Comparison of ENCODE assay signal across 8 cellular contexts in genomic region chr3:128993461-128994172, GRCh38. TPM values are rescaled to one million over a fixed set of nuclear protein-coding genes. Genes with fewer than 3 reads are reported as not detected.
DNase-seq lines count a peak whose midpoint lies in the region; ATAC-seq and TF ChIP-seq lines count a peak whose summit lies in the region.

A gene with protein sequence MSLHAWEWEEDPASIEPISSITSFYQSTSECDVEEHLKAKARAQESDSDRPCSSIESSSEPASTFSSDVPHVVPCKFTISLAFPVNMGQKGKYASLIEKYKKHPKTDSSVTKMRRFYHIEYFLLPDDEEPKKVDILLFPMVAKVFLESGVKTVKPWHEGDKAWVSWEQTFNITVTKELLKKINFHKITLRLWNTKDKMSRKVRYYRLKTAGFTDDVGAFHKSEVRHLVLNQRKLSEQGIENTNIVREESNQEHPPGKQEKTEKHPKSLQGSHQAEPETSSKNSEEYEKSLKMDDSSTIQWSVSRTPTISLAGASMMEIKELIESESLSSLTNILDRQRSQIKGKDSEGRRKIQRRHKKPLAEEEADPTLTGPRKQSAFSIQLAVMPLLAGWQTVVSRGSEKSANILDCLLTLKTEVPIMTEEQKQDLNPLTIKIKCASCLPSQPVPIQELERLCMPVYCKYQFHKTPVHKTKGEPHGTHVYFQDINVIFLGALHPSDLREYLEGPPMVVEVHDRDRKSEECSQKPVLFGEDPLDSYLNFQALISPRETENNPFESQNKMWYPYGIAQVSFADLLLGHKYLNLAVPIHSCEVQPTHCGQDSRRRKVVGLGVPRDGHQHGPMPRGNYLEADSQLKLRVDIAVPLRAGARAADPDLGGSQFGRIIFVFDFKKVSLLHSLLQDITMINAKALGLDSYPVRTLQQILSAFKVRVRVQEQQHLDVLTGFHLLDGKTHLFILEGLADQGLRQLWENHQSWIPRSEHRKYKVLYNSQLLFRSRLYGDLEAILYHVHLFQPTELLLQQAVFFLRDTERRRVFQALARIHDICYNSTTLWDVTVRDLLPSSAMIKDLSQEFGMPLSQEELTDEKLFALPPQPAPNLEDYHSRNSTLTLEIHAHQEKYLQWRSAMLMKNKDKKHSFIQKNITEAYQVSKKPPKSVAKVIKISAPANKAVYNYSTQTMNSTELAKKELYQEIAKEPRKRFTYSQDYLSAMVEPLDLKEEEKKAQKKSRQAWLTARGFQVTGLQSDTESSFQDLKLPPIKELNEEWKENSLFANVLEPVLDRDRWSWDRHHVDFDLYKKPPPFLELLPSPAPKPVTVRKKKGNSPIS (minus strand): TSS chr3:128994076. CDS start chr3:128993304, 772 bp downstream.

- TF ChIP-seq CTCF in osteocyte (IDR thresholded peaks at IDR 0.05) = no peak
- TF ChIP-seq CTCF in suprapubic skin (IDR thresholded peaks at IDR 0.05) = no peak

- H3K27me3 ChIP-seq in CD8-positive, alpha-beta memory T cell (ENCODE audit: insufficient read depth, low read length, poor library complexity, severe bottlenecking) = no peaks in the 10 kb centered on the region
- no peaks in the 10 kb centered on the region for H3K27me3 ChIP-seq in suprapubic skin

- TF ChIP-seq POLR2A in suprapubic skin (IDR thresholded peaks at IDR 0.05) = no peak

- H3K36me3 ChIP-seq in CD8-positive, alpha-beta memory T cell (ENCODE audit: insufficient read depth, low read length) = no peaks in the 10 kb centered on the region
- H3K36me3 ChIP-seq in suprapubic skin = no peaks in the 10 kb centered on the region

- H3K27ac ChIP-seq in CD8-positive, alpha-beta memory T cell (ENCODE audit: low read depth, low read length) = no peak within 1 kb of the TSS
- H3K27ac ChIP-seq in suprapubic skin = no peak within 1 kb of the TSS

- WGBS in suprapubic skin = 18% methylated on average over 23 of the region's 57 CpGs

- peak within 1 kb of the TSS; percentile 53 for H3K4me3 ChIP-seq in CD8-positive, alpha-beta memory T cell (ENCODE audit: low read length)
- peak within 1 kb of the TSS; percentile 45 for H3K4me3 ChIP-seq in suprapubic skin

- DNase-seq in CD8-positive, alpha-beta memory T cell = peak; percentile 83 to 94 (median 89)
- peak; percentile 39 to 55 for DNase-seq in Kasumi-1 (lab: John Stamatoyannopoulos, UW)
- peak; percentile 73 for DNase-seq in SHP77 treated with DMSO at 0.1 percent for 48 hours (lab: John Stamatoyannopoulos, UW)
- DNase-seq in activated naive CD4-positive, alpha-beta T cell treated with anti-CD3 and anti-CD28 coated beads, Interleukin-2, amount 10 ng/mL, durations not matched to agents 7 days and 5 days = peak; percentile 96
- peak; percentile 93 for DNase-seq in Right ventricle myocardium superior
- peak; percentile 93 for DNase-seq in osteocyte (ENCODE audit: extremely low spot score, unreplicated experiment)
- DNase-seq in suprapubic skin (ENCODE audit: low spot score in 2 of 2) = peak; percentile 89 to 94

- POLR2A ChIA-PET in CD8-positive, alpha-beta memory T cell (lab: Charles Lee) = interaction anchor here (1.0 to 2.2 kb wide), 5 partner anchors 10 to 256 kb away, joined by 3 to 10 read pairs (median 8); partner anchors contain the start of genes COPG1 and RAB43

- peak; percentile 90 for ATAC-seq in GM21528 (IDR thresholded peaks at IDR 0.05; ENCODE audit: low FRiP score, unreplicated experiment)
- ATAC-seq in Right ventricle myocardium superior (ENCODE audit: poor library complexity) = peak; percentile 98

- H3K4me1 ChIP-seq in CD8-positive, alpha-beta memory T cell (ENCODE audit: insufficient read depth, low read length) = peaks cover 23% of the 10 kb centered on the region
- peaks cover 18% of the 10 kb centered on the region for H3K4me1 ChIP-seq in suprapubic skin

- no peak for TF ChIP-seq EP300 in suprapubic skin (IDR thresholded peaks at IDR 0.05)

- peaks cover 0 to 4% (median 0%) of the 10 kb centered on the region in 3 donors for H3K36me3 Mint-ChIP-seq in CD8-positive, alpha-beta memory T cell
- H3K36me3 Mint-ChIP-seq in activated naive CD4-positive, alpha-beta T cell treated with anti-CD3 and anti-CD28 coated beads, Interleukin-2, amount 10 ng/mL, durations not matched to agents 7 days and 5 days = no peaks in the 10 kb centered on the region
- H3K36me3 Mint-ChIP-seq in osteocyte (ENCODE audit: unreplicated experiment) = no peaks in the 10 kb centered on the region

- CTCF ChIA-PET in CD8-positive, alpha-beta memory T cell (lab: Charles Lee) = interaction anchor here (0.7 to 5.3 kb wide), 9 partner anchors 10 to 252 kb away, joined by 3 to 35 read pairs (median 9); no protein-coding TSS in a partner anchor
- CTCF ChIA-PET in activated naive CD4-positive, alpha-beta T cell treated with anti-CD3 and anti-CD28 coated beads, Interleukin-2, amount 10 ng/mL, durations not matched to agents 7 days and 5 days (lab: Charles Lee) = interaction anchor here (1.0 to 3.1 kb wide), 3 partner anchors 23 to 376 kb away, joined by 4 to 18 read pairs (median 6); no protein-coding TSS in a partner anchor

- intact Hi-C loops in Right ventricle myocardium superior (cut with DNase I) = no loop called here

- H3K4me3 Mint-ChIP-seq in CD8-positive, alpha-beta memory T cell = peak within 1 kb of the TSS; percentile 66 to 83 (median 77)
- peak within 1 kb of the TSS; percentile 62 for H3K4me3 Mint-ChIP-seq in activated naive CD4-positive, alpha-beta T cell treated with anti-CD3 and anti-CD28 coated beads, Interleukin-2, amount 10 ng/mL, durations not matched to agents 7 days and 5 days
- H3K4me3 Mint-ChIP-seq in osteocyte (ENCODE audit: unreplicated experiment) = peak within 1 kb of the TSS; percentile 66

- H3K4me1 Mint-ChIP-seq in CD8-positive, alpha-beta memory T cell = peaks cover 8 to 16% (median 9%) of the 10 kb centered on the region in 3 donors
- H3K4me1 Mint-ChIP-seq in activated naive CD4-positive, alpha-beta T cell treated with anti-CD3 and anti-CD28 coated beads, Interleukin-2, amount 10 ng/mL, durations not matched to agents 7 days and 5 days = peaks cover 31% of the 10 kb centered on the region
- H3K4me1 Mint-ChIP-seq in osteocyte (ENCODE audit: unreplicated experiment) = peaks cover 10% of the 10 kb centered on the region

- H3K27me3 Mint-ChIP-seq in CD8-positive, alpha-beta memory T cell = peaks cover 2 to 5% of the 10 kb centered on the region in 2 donors
- peaks cover 38% of the 10 kb centered on the region for H3K27me3 Mint-ChIP-seq in activated naive CD4-positive, alpha-beta T cell treated with anti-CD3 and anti-CD28 coated beads, Interleukin-2, amount 10 ng/mL, durations not matched to agents 7 days and 5 days
- peaks cover 39% of the 10 kb centered on the region for H3K27me3 Mint-ChIP-seq in osteocyte (ENCODE audit: unreplicated experiment)

- peak within 1 kb of the TSS; percentile 50 to 96 (median 78) for H3K27ac Mint-ChIP-seq in CD8-positive, alpha-beta memory T cell
- H3K27ac Mint-ChIP-seq in activated naive CD4-positive, alpha-beta T cell treated with anti-CD3 and anti-CD28 coated beads, Interleukin-2, amount 10 ng/mL, durations not matched to agents 7 days and 5 days = no peak within 1 kb of the TSS
- H3K27ac Mint-ChIP-seq in osteocyte (ENCODE audit: unreplicated experiment) = no peak within 1 kb of the TSS

- H3K9me3 ChIP-seq in CD8-positive, alpha-beta memory T cell (ENCODE audit: low read length) = no peaks in the 10 kb centered on the region
- H3K9me3 ChIP-seq in suprapubic skin = no peaks in the 10 kb centered on the region

- no peaks in the 10 kb centered on the region for H3K9me3 Mint-ChIP-seq in CD8-positive, alpha-beta memory T cell
- peaks cover 2% of the 10 kb centered on the region for H3K9me3 Mint-ChIP-seq in activated naive CD4-positive, alpha-beta T cell treated with anti-CD3 and anti-CD28 coated beads, Interleukin-2, amount 10 ng/mL, durations not matched to agents 7 days and 5 days
- no peaks in the 10 kb centered on the region for H3K9me3 Mint-ChIP-seq in osteocyte (ENCODE audit: unreplicated experiment)

RNA-seq across cellular contexts. Expression of the gene that starts here (rescaled TPM):
- under 1 TPM in 1 of 2 experiments, not detected in 1; 0.13 TPM for total RNA-seq in CD8-positive, alpha-beta memory T cell
- 0.24 TPM for polyA plus RNA-seq in CD8-positive, alpha-beta memory T cell
- not detected for total RNA-seq in Right ventricle myocardium superior
- 0.18 TPM in 1 of 2 replicates, not detected in the other for total RNA-seq in osteocyte
- total RNA-seq in suprapubic skin = 1 to 10 TPM in 2 of 4 donors, under 1 TPM in 2; 0.11 to 1.7 (median 0.87) TPM

Comparison
In these comparisons a context has a peak if more than half of its experiments do, and no peak if none do; other contexts are left out.
1. Peak in DNase-seq and H3K4me3 ChIP-seq in CD8-positive, alpha-beta memory T cell; RNA of the gene not detected or under 1 TPM.
2. Peak in DNase-seq and ATAC-seq in Right ventricle myocardium superior; RNA of the gene not detected or under 1 TPM.
3. Peak in DNase-seq in osteocyte; RNA of the gene not detected or under 1 TPM.
4. H3K27ac Mint-ChIP-seq: peak in CD8-positive, alpha-beta memory T cell (8 of 8); none in activated naive CD4-positive, alpha-beta T cell treated with anti-CD3 and anti-CD28 coated beads, Interleukin-2, amount 10 ng/mL, durations not matched to agents 7 days and 5 days (single experiment) and osteocyte (single experiment).
5. Peak in every context shown above with its lines, with median percentiles within 50 percentile points of each other: DNase-seq and H3K4me3 Mint-ChIP-seq.